23 cellular contexts compared by ENCODE assay signal in the genomic region with DNA sequence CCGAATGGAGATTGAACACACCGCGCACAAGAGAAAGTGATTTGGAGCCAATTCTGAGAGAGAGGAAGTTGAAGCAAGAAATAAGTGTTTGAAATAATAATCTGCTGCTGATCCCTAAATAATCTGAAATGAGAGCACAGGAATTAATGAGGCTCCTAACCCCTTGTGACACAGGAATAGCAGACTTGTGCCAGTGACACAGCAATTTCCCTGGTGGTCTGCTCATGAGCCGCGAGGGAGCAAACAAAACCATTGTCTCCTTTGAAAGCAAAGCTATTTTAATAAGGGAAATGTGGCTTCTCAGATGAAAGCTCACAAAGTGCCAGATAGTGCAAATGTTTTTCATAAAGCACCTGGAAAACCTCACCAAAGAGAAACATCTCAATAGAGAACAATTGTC.
DNase-seq lines count a peak whose midpoint lies in the region; ATAC-seq and TF ChIP-seq lines count a peak whose summit lies in the region.
"Had no signal": no experiment of that assay in that cellular context is flagged by ENCODE, and none has a peak within 500 bp of the region (broad histone marks: within the 10 kb centered on the region; RNA-seq: fewer than 3 reads in every experiment).

No MANE protein-coding gene starts in this region.

- H2BK120ac ChIP-seq in mesendoderm (ENCODE audit: low read depth, low read length), result no peak overlapping the region

- H3K36me3 ChIP-seq in mesendoderm (ENCODE audit: control insufficient read depth, insufficient read depth, low read length) (no peaks in the 10 kb centered on the region), smooth muscle cell (ENCODE audit: low read depth) (no peaks in the 10 kb centered on the region)
- H3K36me3 ChIP-seq: SJSA1 had no signal

- H3K4ac ChIP-seq in mesendoderm (ENCODE audit: low read depth, low read length), result no peak overlapping the region

- peak overlapping the region; percentile 14 for H3K18ac ChIP-seq in mesendoderm (ENCODE audit: low read length)

- H3K4me2 ChIP-seq in mesendoderm (ENCODE audit: low read length), result no peak overlapping the region
- H3K4me2 ChIP-seq in smooth muscle cell, result peak overlapping the region; percentile 31

- no peak overlapping the region for H3K9ac ChIP-seq in mesendoderm (ENCODE audit: low read length)
- no peak overlapping the region for H3K9ac ChIP-seq in smooth muscle cell (ENCODE audit: low read depth)

- no peak overlapping the region for H2BK5ac ChIP-seq in mesendoderm (ENCODE audit: low read length)

- H3K27me3 ChIP-seq in mesendoderm (ENCODE audit: insufficient read depth, low read length, poor library complexity) (no peaks in the 10 kb centered on the region), smooth muscle cell (ENCODE audit: low read depth) (no peaks in the 10 kb centered on the region), dorsolateral prefrontal cortex (peaks cover 0 to 3% (median 0%) of the 10 kb centered on the region in 45 donors)
- H3K27me3 ChIP-seq: SJSA1 had no signal

- no peak overlapping the region for H2AFZ ChIP-seq in smooth muscle cell (ENCODE audit: low read depth)

- no peak overlapping the region for H3K4me3 ChIP-seq in mesendoderm (ENCODE audit: low read length)
- H3K4me3 ChIP-seq in smooth muscle cell, result no peak overlapping the region
- peak overlapping the region in 17 of 59 donors; percentile 0 to 34 (median 21) for H3K4me3 ChIP-seq in dorsolateral prefrontal cortex
- H3K4me3 ChIP-seq: SJSA1 had no signal

- WGBS in mesendoderm (ENCODE audit: extremely low coverage, insufficient coverage, low lambda C conversion rate), result no CpG with 5 or more reads among the region's 5 CpGs
- WGBS in smooth muscle cell (ENCODE audit: low lambda C conversion rate), result 48% methylated on average over 5 of the region's 5 CpGs

- no peak overlapping the region for H4K8ac ChIP-seq in mesendoderm (ENCODE audit: low read depth, low read length)

- TF ChIP-seq CTCF in smooth muscle cell (IDR thresholded peaks at IDR 0.05; ENCODE audit: borderline replicate concordance, insufficient read depth, poor library complexity, severe bottlenecking), result no peak
- TF ChIP-seq CTCF in dorsolateral prefrontal cortex (IDR thresholded peaks at IDR 0.05 in 54 of 56, conservative IDR thresholded peaks at IDR 0.05 in 2 of 56; ENCODE audit: low read depth in 1 of 56, partially characterized antibody in 56 of 56), result no peak

- H3K79me2 ChIP-seq in mesendoderm (ENCODE audit: control insufficient read depth, insufficient read depth, low read length) (no peaks in the 10 kb centered on the region), smooth muscle cell (ENCODE audit: low read depth) (no peaks in the 10 kb centered on the region)

- intact Hi-C loops in dorsolateral prefrontal cortex (cut with DNase I), result no loop called here

- no peak overlapping the region for H4K5ac ChIP-seq in mesendoderm (ENCODE audit: low read length)

- no peak overlapping the region for H2AK5ac ChIP-seq in mesendoderm (ENCODE audit: low read length)

- DNase-seq in NCI-H2081 (lab: John Stamatoyannopoulos, UW) (peak; percentile 18 to 29), NCI-H2081 treated with DMSO at 0.1 percent for 48 hours (lab: John Stamatoyannopoulos, UW) (no peak), SW480 (ENCODE audit: low spot score) (peak; percentile 30), mesendoderm (no peak), smooth muscle cell (lab: John Stamatoyannopoulos, UW; ENCODE audit: unreplicated experiment) (no peak), dorsolateral prefrontal cortex (no peak)
- DNase-seq: ACHN; C1 segment of cervical spinal cord; CD8-positive, alpha-beta T cell; DMS153; KBM-7; MM.1S; NCI-H1048; NCI-H1417 treated with DMSO at 0.1 percent for 48 hours; NCI-H187; NCI-H345; NCI-H524; NCI-H774 had no signal

- no peaks in the 10 kb centered on the region for H4K20me1 ChIP-seq in smooth muscle cell (ENCODE audit: low read depth)

- H3K56ac ChIP-seq in mesendoderm (ENCODE audit: low read length), result no peak overlapping the region

- no peaks in the 10 kb centered on the region for H3K79me1 ChIP-seq in mesendoderm (ENCODE audit: low read length)

- no peaks in the 10 kb centered on the region for H3F3A ChIP-seq in smooth muscle cell (ENCODE audit: low read depth)

- H3K27ac ChIP-seq in mesendoderm (ENCODE audit: low read depth, low read length) (no peak overlapping the region), smooth muscle cell (ENCODE audit: low read depth) (no peak overlapping the region), dorsolateral prefrontal cortex (no peak overlapping the region)
- H3K27ac ChIP-seq: 22Rv1, SJSA1 had no signal

- ATAC-seq in GM18517 (IDR thresholded peaks at IDR 0.05; ENCODE audit: unreplicated experiment) (no peak), HG03521 (IDR thresholded peaks at IDR 0.05; ENCODE audit: unreplicated experiment) (no peak)
- ATAC-seq: CD8-positive, alpha-beta T cell; HepG2 had no signal

- no peaks in the 10 kb centered on the region for H3K9me3 ChIP-seq in smooth muscle cell (replicated peaks; ENCODE audit: low read depth)
- H3K9me3 ChIP-seq: SJSA1 had no signal

- H3K4me1 ChIP-seq in mesendoderm (ENCODE audit: control insufficient read depth, low read depth, low read length), result peaks cover 3% of the 10 kb centered on the region
- peaks cover 7% of the 10 kb centered on the region for H3K4me1 ChIP-seq in smooth muscle cell (ENCODE audit: low read depth)

- H3K23ac ChIP-seq in mesendoderm (ENCODE audit: low read length), result no peak overlapping the region

- no peak overlapping the region for H2BK15ac ChIP-seq in mesendoderm (replicated peaks; ENCODE audit: low read depth)

Comparison
In these comparisons a context has a peak if more than half of its experiments do, and no peak if none do; other contexts are left out.
1. DNase-seq: peak in NCI-H2081 (2 of 2) and SW480 (single experiment); none in NCI-H2081 treated with DMSO at 0.1 percent for 48 hours (single experiment), mesendoderm (single experiment), smooth muscle cell (single experiment) and dorsolateral prefrontal cortex (0 of 10).